ENCODE assay signal across 9 cellular contexts in genomic region chr11:76598426-76598839, GRCh38.
DNase-seq lines count a peak whose midpoint lies in the region; ATAC-seq and TF ChIP-seq lines count a peak whose summit lies in the region.
"Had no signal": no experiment of that assay in that cellular context is flagged by ENCODE, and none has a peak within 500 bp of the region (broad histone marks: within the 10 kb centered on the region; RNA-seq: fewer than 3 reads in every experiment).

No MANE protein-coding gene starts in this region.

- no peaks in the 10 kb centered on the region for H3K36me3 Mint-ChIP-seq in HFFc6 (ENCODE audit: low read depth)

- no peak for TF ChIP-seq POLR2A in sigmoid colon (IDR thresholded peaks at IDR 0.05)

- H3K4me3 ChIP-seq in fibroblast of lung (replicated peaks in 1 of 4; ENCODE audit: control extremely low read depth in 1 of 4, insufficient read depth in 1 of 4, low read depth in 3 of 4, low read length in 4 of 4) (no peak overlapping the region), sigmoid colon (no peak overlapping the region)

- no peak overlapping the region for H3K27ac ChIP-seq in fibroblast of lung (ENCODE audit: insufficient read depth, low read length)
- H3K27ac ChIP-seq in sigmoid colon, result no peak overlapping the region

- no peak overlapping the region for H3K27ac Mint-ChIP-seq in HFFc6
- H3K27ac Mint-ChIP-seq: T-helper 1 cell treated with Interleukin-12 subunit alpha and Interleukin-12 subunit beta and Interleukin-4 antibody, amounts not matched to agents 30 μg/mL and 1 μg/mL, for 36 hours had no signal

- H3K4me1 ChIP-seq in fibroblast of lung (ENCODE audit: control insufficient read depth, extremely low read depth, insufficient read depth, low read length) (peaks cover 14% of the 10 kb centered on the region), sigmoid colon (peaks cover 0 to 19% (median 16%) of the 10 kb centered on the region in 4 donors)

- peak; percentile 19 for DNase-seq in G401 (ENCODE audit: low spot score)
- no peak for DNase-seq in HFFc6
- DNase-seq in SK-MEL-5 (ENCODE audit: low read depth, low spot score), result peak; percentile 68
- DNase-seq in fibroblast of lung (ENCODE audit: low read depth in 2 of 2), result peak; percentile 51 to 71
- peak; percentile 25 for DNase-seq in renal cortical epithelial cell (ENCODE audit: low read depth)
- DNase-seq in sigmoid colon, result no peak
- DNase-seq in NCI-H226, result no peak

- peaks cover 21% of the 10 kb centered on the region for H3K27me3 Mint-ChIP-seq in HFFc6 (ENCODE audit: insufficient read depth)

- intact Hi-C loops in sigmoid colon (cut with DNase I), result no loop called here

- no peak overlapping the region for H3K9ac ChIP-seq in fibroblast of lung (ENCODE audit: insufficient read depth, low read length)

- peak; percentile 64 for TF ChIP-seq CTCF in HFFc6 (IDR thresholded peaks at IDR 0.05)
- peak; percentile 58 to 72 for TF ChIP-seq CTCF in fibroblast of lung (conservative IDR thresholded peaks at IDR 0.05 in 1 of 2, IDR thresholded peaks at IDR 0.05 in 1 of 2; ENCODE audit: low read depth in 1 of 2, low read length in 2 of 2)
- peak in 1 of 4 experiments; percentile 16 for TF ChIP-seq CTCF in sigmoid colon (IDR thresholded peaks at IDR 0.05)

- H4K20me1 ChIP-seq in fibroblast of lung (ENCODE audit: control insufficient read depth, extremely low read depth, insufficient read depth, low read length), result no peaks in the 10 kb centered on the region

- H3K36me3 ChIP-seq in fibroblast of lung (ENCODE audit: control insufficient read depth, insufficient read depth, low read length) (no peaks in the 10 kb centered on the region), sigmoid colon (no peaks in the 10 kb centered on the region)

- peaks cover 6% of the 10 kb centered on the region; the same call in 1 of the 2 replicates for H3K4me1 Mint-ChIP-seq in HFFc6 (ENCODE audit: low read depth)

- 51 to 63% methylated on average over 6 of the region's 6 CpGs for WGBS in sigmoid colon, 2 donors

- no peaks in the 10 kb centered on the region for H3K9me3 Mint-ChIP-seq in HFFc6
- H3K9me3 Mint-ChIP-seq: T-helper 1 cell treated with Interleukin-12 subunit alpha and Interleukin-12 subunit beta and Interleukin-4 antibody, amounts not matched to agents 30 μg/mL and 1 μg/mL, for 36 hours had no signal

- no peaks in the 10 kb centered on the region for H3K27me3 ChIP-seq in fibroblast of lung (ENCODE audit: control insufficient read depth, insufficient read depth, low read length)
- H3K27me3 ChIP-seq in sigmoid colon, result no peaks in the 10 kb centered on the region

- no peak overlapping the region for H3K4me2 ChIP-seq in fibroblast of lung (ENCODE audit: extremely low read depth, insufficient read depth, low read length)

- in situ Hi-C loops in G401 (cut with HindIII; ENCODE audit: low sequenced_read_pairs) (no loop called here), SK-MEL-5 (cut with HindIII; ENCODE audit: low pct_unique_long_range_greater_than_20kb, low sequenced_read_pairs) (no loop called here)

- no peak overlapping the region for H3K4me3 Mint-ChIP-seq in HFFc6
- H3K4me3 Mint-ChIP-seq: T-helper 1 cell treated with Interleukin-12 subunit alpha and Interleukin-12 subunit beta and Interleukin-4 antibody, amounts not matched to agents 30 μg/mL and 1 μg/mL, for 36 hours had no signal

- TF ChIP-seq EP300 in sigmoid colon (IDR thresholded peaks at IDR 0.05), result no peak

- H3K9me3 ChIP-seq in fibroblast of lung (ENCODE audit: control insufficient read depth, insufficient read depth, low read depth, low read length) (no peaks in the 10 kb centered on the region), sigmoid colon (no peaks in the 10 kb centered on the region)

- no peak overlapping the region for H2AFZ ChIP-seq in fibroblast of lung (ENCODE audit: low read length)

- H3K79me2 ChIP-seq in fibroblast of lung (ENCODE audit: control insufficient read depth, insufficient read depth, low read length), result no peaks in the 10 kb centered on the region

- ATAC-seq in GM19328 (IDR thresholded peaks at IDR 0.05; ENCODE audit: unreplicated experiment), result no peak

Comparison
In these comparisons a context has a peak if more than half of its experiments do, and no peak if none do; other contexts are left out.
1. DNase-seq: peak in G401 (single experiment), SK-MEL-5 (single experiment), fibroblast of lung (2 of 2) and renal cortical epithelial cell (single experiment); none in HFFc6 (single experiment), sigmoid colon (single experiment) and NCI-H226 (single experiment).